Comparison of ENCODE assay signal across 8 cellular contexts in genomic region chr3:187750041-187750512, GRCh38. TPM values are rescaled to one million over a fixed set of nuclear protein-coding genes. Genes with fewer than 3 reads are reported as not detected.
A peak's percentile ranks its signal among the peaks of the same experiment; 100 is the strongest.
DNase-seq lines count a peak whose midpoint lies in the region; ATAC-seq and TF ChIP-seq lines count a peak whose summit lies in the region.

No MANE protein-coding gene starts in this region.

- TF ChIP-seq CTCF in endothelial cell (IDR thresholded peaks at IDR 0.05; ENCODE audit: unreplicated experiment) (no peak), neural crest cell (conservative IDR thresholded peaks at IDR 0.05) (no peak)

- H3K4me1 Mint-ChIP-seq in endothelial cell (ENCODE audit: unreplicated experiment) (peaks cover 29% of the 10 kb centered on the region), neural crest cell (peaks cover 53% of the 10 kb centered on the region)

- H3K36me3 Mint-ChIP-seq in endothelial cell (ENCODE audit: low read depth, unreplicated experiment) = no peaks in the 10 kb centered on the region
- H3K36me3 Mint-ChIP-seq in neural crest cell (ENCODE audit: low read depth) = no peaks in the 10 kb centered on the region

- peak; percentile 87 to 95 for DNase-seq in NCI-H524 (lab: John Stamatoyannopoulos, UW)
- DNase-seq in endothelial cell (ENCODE audit: low spot score) = peak; percentile 37
- DNase-seq in neural crest cell (ENCODE audit: low read depth, low spot score) = no peak
- DNase-seq in effector CD8-positive, alpha-beta T cell (lab: John Stamatoyannopoulos, UW) = no peak

- H3K9me3 ChIP-seq in ES-I3 (ENCODE audit: control insufficient read depth, insufficient read depth, low read length) = no peaks in the 10 kb centered on the region

- H3K4me1 ChIP-seq in ES-I3 (ENCODE audit: insufficient read depth, low read length) = peaks cover 24% of the 10 kb centered on the region; the same call in 1 of the 2 replicates

- H3K9ac ChIP-seq in ES-I3 (ENCODE audit: low read depth, low read length) = peak overlapping the region; percentile 54

- H3K9me3 Mint-ChIP-seq in endothelial cell (ENCODE audit: unreplicated experiment) (no peaks in the 10 kb centered on the region), neural crest cell (no peaks in the 10 kb centered on the region)

- H3K36me3 ChIP-seq in ES-I3 (ENCODE audit: insufficient read depth, low read length) = no peaks in the 10 kb centered on the region

- no peaks in the 10 kb centered on the region for H3K27me3 Mint-ChIP-seq in endothelial cell (ENCODE audit: unreplicated experiment)
- H3K27me3 Mint-ChIP-seq in neural crest cell (ENCODE audit: low read depth) = peaks cover 5% of the 10 kb centered on the region

- ATAC-seq in GM21786 (IDR thresholded peaks at IDR 0.05; ENCODE audit: unreplicated experiment) (no peak), GM18907 (IDR thresholded peaks at IDR 0.05; ENCODE audit: unreplicated experiment) (no peak), GM21526 (IDR thresholded peaks at IDR 0.05; ENCODE audit: low FRiP score, unreplicated experiment) (no peak)

- H3K4me3 Mint-ChIP-seq in endothelial cell (ENCODE audit: unreplicated experiment) (peak overlapping the region; percentile 83), neural crest cell (peak overlapping the region; percentile 90)

- H3K27ac Mint-ChIP-seq in endothelial cell (ENCODE audit: unreplicated experiment) = peak overlapping the region; percentile 7
- no peak overlapping the region for H3K27ac Mint-ChIP-seq in neural crest cell (ENCODE audit: unreplicated experiment)

RNA-seq across cellular contexts. Expression of gene BCL6, which starts 4.8 kb away (rescaled TPM):
- total RNA-seq in endothelial cell (ENCODE audit: unreplicated experiment) (7.6 TPM), neural crest cell (6.4 and 9.6 TPM in 2 replicates)

RNA-seq across cellular contexts. Expression of gene RTP2, which starts 47.7 kb away (rescaled TPM):
- total RNA-seq in endothelial cell (ENCODE audit: unreplicated experiment) (not detected), neural crest cell (not detected in 2 replicates)

Comparison
In these comparisons a context has a peak if more than half of its experiments do, and no peak if none do; other contexts are left out.
1. DNase-seq: peak in NCI-H524 (2 of 2) and endothelial cell (single experiment); none in neural crest cell (single experiment) and effector CD8-positive, alpha-beta T cell (single experiment).